ENCODE assay signal across 35 cellular contexts in the genomic region with DNA sequence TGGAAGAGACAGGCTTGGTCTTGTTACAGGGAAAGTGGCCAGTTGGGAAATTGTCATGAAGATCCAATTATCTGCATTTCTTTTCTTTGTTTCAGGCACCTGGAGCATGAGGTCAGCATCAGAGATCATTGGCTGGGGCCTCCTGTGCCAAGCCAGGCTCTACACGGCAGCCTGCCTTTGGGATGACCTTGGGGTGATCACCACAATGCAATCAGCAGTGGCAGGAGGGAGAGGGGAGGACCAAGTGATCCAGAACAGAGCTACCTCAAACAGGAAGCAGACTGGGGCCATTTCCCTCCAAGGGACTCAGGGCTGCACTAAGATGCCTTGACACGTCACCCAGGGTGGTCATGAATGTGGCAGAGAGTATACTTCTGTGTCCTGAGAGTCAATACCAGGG. TPM values are rescaled to one million over a fixed set of nuclear protein-coding genes. Genes with fewer than 3 reads are reported as not detected.
"Had no signal": no experiment of that assay in that cellular context is flagged by ENCODE, and none has a peak within 500 bp of the region (broad histone marks: within the 10 kb centered on the region; RNA-seq: fewer than 3 reads in every experiment).

No MANE protein-coding gene starts in this region.

- DNase-seq: activated CD4-positive, alpha-beta memory T cell treated with anti-CD3 and anti-CD28 coated beads, Interleukin-2, amount 10 ng/mL, durations not matched to agents 7 days and 5 days; activated CD4-positive, alpha-beta T cell treated with anti-CD3 and anti-CD28 coated beads for 1 hour; activated CD4-positive, alpha-beta T cell treated with anti-CD3 and anti-CD28 coated beads for 4 hours; activated CD4-positive, alpha-beta T cell treated with anti-CD3 and anti-CD28 coated beads, Interleukin-2, amount 10 ng/mL, durations not matched to agents 7 days and 5 days; activated CD4-positive, alpha-beta T cell treated with anti-CD3 and anti-CD28 coated beads, Interleukin-2, amount 50 U/mL, for 4 hours; activated CD8-positive, alpha-beta memory T cell treated with anti-CD3 and anti-CD28 coated beads, Interleukin-2, amount 50 U/mL, for 48 hours; activated gamma-delta T cell; activated naive CD4-positive, alpha-beta T cell; activated naive CD4-positive, alpha-beta T cell treated with anti-CD3 and anti-CD28 coated beads, Interleukin-2, amount 10 ng/mL, durations not matched to agents 7 days and 5 days; activated naive CD8-positive, alpha-beta T cell treated with anti-CD3 and anti-CD28 coated beads, Interleukin-2, amount 10 ng/mL, durations not matched to agents 7 days and 5 days; activated T-cell treated with anti-CD3 and anti-CD28 coated beads for 4 hours; activated T-cell treated with anti-CD3 and anti-CD28 coated beads, Interleukin-2, amount 50 U/mL, for 24 hours; activated T-cell treated with anti-CD3 and anti-CD28 coated beads, Interleukin-2, amount 50 U/mL, for 72 hours; anterior cingulate cortex; caudate nucleus; cerebellar nuclear complex; colonic mucosa; effector CD8-positive, alpha-beta T cell; esophagus squamous epithelium; foreskin melanocyte; heart right ventricle; T-helper 2 cell had no signal

- H3K36me3 ChIP-seq: colonic mucosa, esophagus squamous epithelium, gastroesophageal sphincter, heart right ventricle had no signal

- H3K27ac ChIP-seq: colonic mucosa, epithelial cell of prostate, esophagus squamous epithelium, gastroesophageal sphincter, heart right ventricle, VCaP had no signal

- H3K27ac Mint-ChIP-seq: activated CD4-positive, alpha-beta memory T cell treated with anti-CD3 and anti-CD28 coated beads, Interleukin-2, amount 10 ng/mL, durations not matched to agents 7 days and 5 days; activated CD4-positive, alpha-beta T cell treated with anti-CD3 and anti-CD28 coated beads, Interleukin-2, amount 10 ng/mL, durations not matched to agents 7 days and 5 days; activated naive CD4-positive, alpha-beta T cell treated with anti-CD3 and anti-CD28 coated beads, Interleukin-2, amount 10 ng/mL, durations not matched to agents 7 days and 5 days; activated naive CD4-positive, alpha-beta T cell treated with anti-CD3 and anti-CD28 coated beads, Interleukin-2, amount 50 U/mL, for 72 hours; activated naive CD8-positive, alpha-beta T cell treated with anti-CD3 and anti-CD28 coated beads, Interleukin-2, amount 10 ng/mL, durations not matched to agents 7 days and 5 days; activated T-cell treated with anti-CD3 and anti-CD28 coated beads, Interleukin-2, amount 50 U/mL, for 24 hours; activated T-cell treated with anti-CD3 and anti-CD28 coated beads, Interleukin-2, amount 50 U/mL, for 72 hours; WTC11 had no signal

- H3K4me1 ChIP-seq: colonic mucosa, esophagus squamous epithelium, gastroesophageal sphincter, heart right ventricle had no signal

- H3K27me3 ChIP-seq: colonic mucosa, heart right ventricle had no signal

- H3K4me3 Mint-ChIP-seq: activated CD4-positive, alpha-beta memory T cell treated with anti-CD3 and anti-CD28 coated beads, Interleukin-2, amount 10 ng/mL, durations not matched to agents 7 days and 5 days; activated CD4-positive, alpha-beta T cell treated with anti-CD3 and anti-CD28 coated beads, Interleukin-2, amount 10 ng/mL, durations not matched to agents 7 days and 5 days; activated naive CD4-positive, alpha-beta T cell treated with anti-CD3 and anti-CD28 coated beads, Interleukin-2, amount 10 ng/mL, durations not matched to agents 7 days and 5 days; activated naive CD8-positive, alpha-beta T cell treated with anti-CD3 and anti-CD28 coated beads, Interleukin-2, amount 10 ng/mL, durations not matched to agents 7 days and 5 days; activated T-cell treated with anti-CD3 and anti-CD28 coated beads, Interleukin-2, amount 50 U/mL, for 24 hours; activated T-cell treated with anti-CD3 and anti-CD28 coated beads, Interleukin-2, amount 50 U/mL, for 72 hours; WTC11 had no signal

- H3K4me1 Mint-ChIP-seq: activated CD4-positive, alpha-beta memory T cell treated with anti-CD3 and anti-CD28 coated beads, Interleukin-2, amount 10 ng/mL, durations not matched to agents 7 days and 5 days; activated CD4-positive, alpha-beta T cell treated with anti-CD3 and anti-CD28 coated beads, Interleukin-2, amount 10 ng/mL, durations not matched to agents 7 days and 5 days; activated naive CD4-positive, alpha-beta T cell treated with anti-CD3 and anti-CD28 coated beads, Interleukin-2, amount 10 ng/mL, durations not matched to agents 7 days and 5 days; WTC11 had no signal

- H3K36me3 Mint-ChIP-seq: activated naive CD4-positive, alpha-beta T cell treated with anti-CD3 and anti-CD28 coated beads, Interleukin-2, amount 10 ng/mL, durations not matched to agents 7 days and 5 days; activated naive CD4-positive, alpha-beta T cell treated with anti-CD3 and anti-CD28 coated beads, Interleukin-2, amount 50 U/mL, for 72 hours; activated naive CD8-positive, alpha-beta T cell treated with anti-CD3 and anti-CD28 coated beads, Interleukin-2, amount 10 ng/mL, durations not matched to agents 7 days and 5 days; WTC11 had no signal

- ATAC-seq: activated naive CD4-positive, alpha-beta T cell treated with anti-CD3 and anti-CD28 coated beads, Interleukin-2, amount 50 U/mL, for 72 hours; activated T-cell treated with anti-CD3 and anti-CD28 coated beads, Interleukin-2, amount 50 U/mL, for 72 hours; gastroesophageal sphincter; WTC11 had no signal

- H3K9me3 ChIP-seq: colonic mucosa, esophagus squamous epithelium, gastroesophageal sphincter, heart right ventricle had no signal

- H3K4me3 ChIP-seq: colonic mucosa, esophagus squamous epithelium, gastroesophageal sphincter, heart right ventricle had no signal

- H3K9me3 Mint-ChIP-seq: activated CD4-positive, alpha-beta memory T cell treated with anti-CD3 and anti-CD28 coated beads, Interleukin-2, amount 10 ng/mL, durations not matched to agents 7 days and 5 days; activated CD4-positive, alpha-beta T cell treated with anti-CD3 and anti-CD28 coated beads, Interleukin-2, amount 10 ng/mL, durations not matched to agents 7 days and 5 days; activated naive CD4-positive, alpha-beta T cell treated with anti-CD3 and anti-CD28 coated beads, Interleukin-2, amount 10 ng/mL, durations not matched to agents 7 days and 5 days; activated naive CD4-positive, alpha-beta T cell treated with anti-CD3 and anti-CD28 coated beads, Interleukin-2, amount 50 U/mL, for 72 hours; activated naive CD8-positive, alpha-beta T cell treated with anti-CD3 and anti-CD28 coated beads, Interleukin-2, amount 10 ng/mL, durations not matched to agents 7 days and 5 days; activated T-cell treated with anti-CD3 and anti-CD28 coated beads, Interleukin-2, amount 50 U/mL, for 24 hours; activated T-cell treated with anti-CD3 and anti-CD28 coated beads, Interleukin-2, amount 50 U/mL, for 72 hours; WTC11 had no signal

RNA-seq across cellular contexts. Expression of a gene that starts 8.9 kb away (rescaled TPM):
- total RNA-seq: activated CD4-positive, alpha-beta memory T cell treated with anti-CD3 and anti-CD28 coated beads, Interleukin-2, amount 10 ng/mL, durations not matched to agents 7 days and 5 days; activated CD4-positive, alpha-beta T cell treated with anti-CD3 and anti-CD28 coated beads, Interleukin-2, amount 10 ng/mL, durations not matched to agents 7 days and 5 days; activated naive CD4-positive, alpha-beta T cell treated with anti-CD3 and anti-CD28 coated beads, Interleukin-2, amount 50 U/mL, for 72 hours; activated naive CD8-positive, alpha-beta T cell treated with anti-CD3 and anti-CD28 coated beads, Interleukin-2, amount 10 ng/mL, durations not matched to agents 7 days and 5 days; activated T-cell treated with anti-CD3 and anti-CD28 coated beads, Interleukin-2, amount 50 U/mL, for 72 hours; astrocyte; colonic mucosa; dermis microvascular lymphatic vessel endothelial cell; endothelial cell of umbilical vein; esophagus squamous epithelium; fibroblast of lung; fibroblast of villous mesenchyme; gastroesophageal sphincter; glomerular endothelial cell; heart right ventricle; T-helper 1 cell treated with Interleukin-12 subunit alpha and Interleukin-12 subunit beta and Interleukin-4 antibody, amounts not matched to agents 30 ng/mL and 1 ng/mL, for 36 hours; WTC11 had no signal
- polyA plus RNA-seq: endothelial cell of umbilical vein, esophagus, fibroblast of lung, heart right ventricle had no signal
